ENCODE assay signal across 22 cellular contexts in the genomic region with DNA sequence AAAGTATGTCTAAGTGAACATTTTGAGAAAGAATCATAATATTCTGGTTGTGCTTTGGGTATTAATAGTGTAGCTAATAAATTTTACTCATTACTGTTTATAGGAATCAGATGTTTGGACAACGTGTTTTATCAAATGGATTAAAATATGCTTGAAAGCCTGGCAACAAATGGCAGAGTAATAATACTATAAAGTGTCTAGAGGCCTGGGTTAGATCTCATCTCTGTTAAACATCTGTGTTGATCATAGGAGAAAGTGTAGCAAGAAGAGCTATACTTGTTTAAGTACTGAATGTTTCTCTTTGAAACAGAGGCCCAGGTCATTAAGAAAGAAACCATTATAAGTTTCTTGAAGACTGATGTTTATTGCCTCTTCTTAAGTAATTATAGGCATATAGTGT.
"Had no signal": no experiment of that assay in that cellular context is flagged by ENCODE, and none has a peak within 500 bp of the region (broad histone marks: within the 10 kb centered on the region; RNA-seq: fewer than 3 reads in every experiment).

No MANE protein-coding gene starts in this region.

- H3K27ac Mint-ChIP-seq: activated naive CD4-positive, alpha-beta T cell treated with anti-CD3 and anti-CD28 coated beads, Interleukin-2, amount 50 U/mL, for 72 hours; activated naive CD8-positive, alpha-beta T cell treated with anti-CD3 and anti-CD28 coated beads, Interleukin-2, amount 50 U/mL, for 24 hours had no signal

- H3K4me3 ChIP-seq: cardiac muscle cell had no signal

- H3K4me1 Mint-ChIP-seq: activated naive CD8-positive, alpha-beta T cell treated with anti-CD3 and anti-CD28 coated beads, Interleukin-2, amount 50 U/mL, for 24 hours had no signal

- DNase-seq: activated CD4-positive, alpha-beta T cell treated with anti-CD3 and anti-CD28 coated beads for 48 hours; activated CD4-positive, alpha-beta T cell treated with anti-CD3 and anti-CD28 coated beads, Interleukin-2, amount 50 U/mL, for 4 hours; activated effector memory CD4-positive, alpha-beta T cell treated with anti-CD3 and anti-CD28 coated beads, Interleukin-2, amount 50 U/mL, for 16 hours; activated naive CD4-positive, alpha-beta T cell treated with Interleukin-2 at 50 U/mL for 16 hours; activated naive CD8-positive, alpha-beta T cell treated with anti-CD3 and anti-CD28 coated beads, Interleukin-2, amount 50 U/mL, for 24 hours; activated T-cell treated with anti-CD3 and anti-CD28 coated beads, Interleukin-2, amount 50 U/mL, for 4 hours; amygdala; brain microvascular endothelial cell; Kasumi-1; KBM-7; NCI-H1105 treated with DMSO at 0.1 percent for 48 hours; NCI-H1436 treated with DMSO at 0.1 percent for 48 hours; NCI-H187; NCI-H2081; NCI-H510A treated with DMSO at 0.1 percent for 48 hours; NCI-H69; NK-92 treated with Interleukin-12 subunit alpha and Interleukin-12 subunit beta, amount 100 ng/mL, for 24 hours; SHP77 treated with DMSO at 0.1 percent for 48 hours; T-helper 1 cell had no signal

- H3K27ac ChIP-seq: brain microvascular endothelial cell, cardiac muscle cell had no signal

- H3K4me3 Mint-ChIP-seq: activated naive CD8-positive, alpha-beta T cell treated with anti-CD3 and anti-CD28 coated beads, Interleukin-2, amount 50 U/mL, for 24 hours; activated T-cell treated with anti-CD3 and anti-CD28 coated beads, Interleukin-2, amount 50 U/mL, for 4 hours had no signal

- H3K9me3 Mint-ChIP-seq: activated naive CD4-positive, alpha-beta T cell treated with anti-CD3 and anti-CD28 coated beads, Interleukin-2, amount 50 U/mL, for 72 hours; activated naive CD8-positive, alpha-beta T cell treated with anti-CD3 and anti-CD28 coated beads, Interleukin-2, amount 50 U/mL, for 24 hours; activated T-cell treated with anti-CD3 and anti-CD28 coated beads, Interleukin-2, amount 50 U/mL, for 4 hours had no signal

- ATAC-seq: activated CD4-positive, CD25-positive, alpha-beta regulatory T cell treated with anti-CD3 and anti-CD28 coated beads, Interleukin-2, amount 50 U/mL, for 24 hours; activated naive CD4-positive, alpha-beta T cell treated with anti-CD3 and anti-CD28 coated beads, Interleukin-2, amount 50 U/mL, for 72 hours; activated naive CD8-positive, alpha-beta T cell treated with anti-CD3 and anti-CD28 coated beads, Interleukin-2, amount 50 U/mL, for 24 hours; activated T-cell treated with anti-CD3 and anti-CD28 coated beads, Interleukin-2, amount 50 U/mL, for 4 hours had no signal

- H3K27me3 Mint-ChIP-seq: activated naive CD8-positive, alpha-beta T cell treated with anti-CD3 and anti-CD28 coated beads, Interleukin-2, amount 50 U/mL, for 24 hours had no signal
